23 cellular contexts compared by ENCODE assay signal in genomic region chr12:47422656-47423055, GRCh38.
DNase-seq lines count a peak whose midpoint lies in the region; ATAC-seq and TF ChIP-seq lines count a peak whose summit lies in the region.
"Had no signal": no experiment of that assay in that cellular context is flagged by ENCODE, and none has a peak within 500 bp of the region (broad histone marks: within the 10 kb centered on the region; RNA-seq: fewer than 3 reads in every experiment).

No MANE protein-coding gene starts in this region.

- H3K4me1 ChIP-seq in GM23248 (ENCODE audit: insufficient read depth) = peaks cover 19% of the 10 kb centered on the region
- H3K4me1 ChIP-seq in mesenchymal stem cell (ENCODE audit: control insufficient read depth, insufficient read depth, low read depth, low read length) = no peaks in the 10 kb centered on the region
- H3K4me1 ChIP-seq in osteoblast (ENCODE audit: insufficient read depth, low read length) = peaks cover 5% of the 10 kb centered on the region
- H3K4me1 ChIP-seq: Caco-2, SJCRH30 had no signal

- CTCF ChIA-PET in BJ (lab: Yijun Ruan, JAX) = no interaction called here
- CTCF ChIA-PET in activated CD4-positive, alpha-beta T cell treated with anti-CD3 and anti-CD28 coated beads, Interleukin-2, amount 10 ng/mL, durations not matched to agents 7 days and 5 days (lab: Charles Lee) = no interaction called here

- in situ Hi-C loops in GM23248 (cut with MboI) = no loop called here

- no peaks in the 10 kb centered on the region for H3K9me3 ChIP-seq in GM23248 (ENCODE audit: low read depth)
- no peaks in the 10 kb centered on the region for H3K9me3 ChIP-seq in mesenchymal stem cell (ENCODE audit: control insufficient read depth, low read length)
- no peaks in the 10 kb centered on the region for H3K9me3 ChIP-seq in osteoblast (ENCODE audit: low read depth, low read length)
- H3K9me3 ChIP-seq: Caco-2, SJCRH30 had no signal

- H2BK5ac ChIP-seq in mesenchymal stem cell (ENCODE audit: low read depth, low read length, poor library complexity, severe bottlenecking) = no peak overlapping the region

- no peaks in the 10 kb centered on the region for H3K36me3 ChIP-seq in BJ (ENCODE audit: control insufficient read depth, insufficient read depth, low read length)
- H3K36me3 ChIP-seq in GM23248 (ENCODE audit: low read depth) = no peaks in the 10 kb centered on the region
- no peaks in the 10 kb centered on the region for H3K36me3 ChIP-seq in mesenchymal stem cell (ENCODE audit: control insufficient read depth in 1 of 2, insufficient read depth in 2 of 2, low read depth in 1 of 2, low read length in 2 of 2)
- no peaks in the 10 kb centered on the region for H3K36me3 ChIP-seq in osteoblast (ENCODE audit: insufficient read depth, low read length)
- H3K36me3 ChIP-seq: SJCRH30 had no signal

- peak overlapping the region; percentile 73 for H3K4me3 Mint-ChIP-seq in activated T-helper 17 cell treated with anti-CD3 and anti-CD28 coated beads, Interleukin-2, amount 50 U/mL, for 72 hours
- H3K4me3 Mint-ChIP-seq in activated CD4-positive, alpha-beta T cell treated with anti-CD3 and anti-CD28 coated beads, Interleukin-2, amount 10 ng/mL, durations not matched to agents 7 days and 5 days = no peak overlapping the region

- H4K8ac ChIP-seq in mesenchymal stem cell (ENCODE audit: low read length) = no peak overlapping the region

- no peak overlapping the region for H3K23ac ChIP-seq in mesenchymal stem cell (ENCODE audit: low read length in 2 of 2)

- H3K79me2 ChIP-seq in GM23248 (ENCODE audit: insufficient read depth) (no peaks in the 10 kb centered on the region), osteoblast (ENCODE audit: insufficient read depth, low read length) (no peaks in the 10 kb centered on the region)

- ATAC-seq in activated T-helper 17 cell treated with anti-CD3 and anti-CD28 coated beads, Interleukin-2, amount 50 U/mL, for 72 hours (replicated peaks) = no peak
- ATAC-seq in activated CD4-positive, CD25-positive, alpha-beta regulatory T cell treated with anti-CD3 and anti-CD28 coated beads, Interleukin-2, amount 50 U/mL, for 24 hours = no peak
- ATAC-seq in HG03520 (IDR thresholded peaks at IDR 0.05; ENCODE audit: unreplicated experiment) = no peak
- ATAC-seq: HCT116, Right ventricle myocardium inferior, SK-N-SH treated with all-trans-retinoic acid at 6 μM for 48 hours had no signal

- H3K36me3 Mint-ChIP-seq in activated T-helper 17 cell treated with anti-CD3 and anti-CD28 coated beads, Interleukin-2, amount 50 U/mL, for 72 hours (ENCODE audit: low read depth) = peaks cover 49% of the 10 kb centered on the region
- peaks cover 3% of the 10 kb centered on the region for H3K36me3 Mint-ChIP-seq in activated CD4-positive, alpha-beta T cell treated with anti-CD3 and anti-CD28 coated beads, Interleukin-2, amount 10 ng/mL, durations not matched to agents 7 days and 5 days (ENCODE audit: low read depth)

- no peak overlapping the region for H2BK15ac ChIP-seq in mesenchymal stem cell (ENCODE audit: low read depth, poor library complexity, severe bottlenecking)

- H4K91ac ChIP-seq in mesenchymal stem cell (ENCODE audit: low read length) = no peak overlapping the region

- no peak overlapping the region for H3K18ac ChIP-seq in mesenchymal stem cell (ENCODE audit: low read depth in 1 of 2, low read length in 2 of 2)

- H3K4me1 Mint-ChIP-seq in activated T-helper 17 cell treated with anti-CD3 and anti-CD28 coated beads, Interleukin-2, amount 50 U/mL, for 72 hours = peaks cover 43% of the 10 kb centered on the region
- peaks cover 9% of the 10 kb centered on the region for H3K4me1 Mint-ChIP-seq in activated CD4-positive, alpha-beta T cell treated with anti-CD3 and anti-CD28 coated beads, Interleukin-2, amount 10 ng/mL, durations not matched to agents 7 days and 5 days

- H3K4me3 ChIP-seq in BJ (ENCODE audit: low read depth, low read length) = no peak overlapping the region
- no peak overlapping the region for H3K4me3 ChIP-seq in GM23248
- no peak overlapping the region for H3K4me3 ChIP-seq in mesenchymal stem cell (ENCODE audit: insufficient read depth in 1 of 2, low read depth in 1 of 2, low read length in 2 of 2)
- H3K4me3 ChIP-seq in osteoblast (ENCODE audit: insufficient read depth, low read length) = no peak overlapping the region
- H3K4me3 ChIP-seq: PC-9, SJCRH30 had no signal

- no peak overlapping the region for H2BK12ac ChIP-seq in mesenchymal stem cell (ENCODE audit: low read length in 2 of 2)

- H4K20me1 ChIP-seq in GM23248 (ENCODE audit: insufficient read depth) = no peaks in the 10 kb centered on the region
- H4K20me1 ChIP-seq in osteoblast (ENCODE audit: insufficient read depth, low read length) = no peaks in the 10 kb centered on the region

- no peak overlapping the region for H3K4ac ChIP-seq in mesenchymal stem cell (ENCODE audit: low read depth in 1 of 2, low read length in 2 of 2)

- POLR2A ChIA-PET in BJ (lab: Charles Lee) = no interaction called here
- POLR2A ChIA-PET in activated CD4-positive, alpha-beta T cell treated with anti-CD3 and anti-CD28 coated beads, Interleukin-2, amount 10 ng/mL, durations not matched to agents 7 days and 5 days (lab: Charles Lee) = no interaction called here

- H3K27me3 ChIP-seq in BJ (ENCODE audit: control insufficient read depth, insufficient read depth, low read length) = no peaks in the 10 kb centered on the region
- no peaks in the 10 kb centered on the region for H3K27me3 ChIP-seq in GM23248 (replicated peaks; ENCODE audit: insufficient read depth)
- H3K27me3 ChIP-seq in mesenchymal stem cell (ENCODE audit: control insufficient read depth in 1 of 2, insufficient read depth in 1 of 2, low read length in 2 of 2) = no peaks in the 10 kb centered on the region
- H3K27me3 ChIP-seq in osteoblast (ENCODE audit: insufficient read depth, low read length) = no peaks in the 10 kb centered on the region
- H3K27me3 ChIP-seq: SJCRH30 had no signal

- peaks cover 9% of the 10 kb centered on the region; the same call in 1 of the 2 replicates for H3F3A ChIP-seq in GM23248 (ENCODE audit: insufficient read depth)

- no peaks in the 10 kb centered on the region for H3K27me3 Mint-ChIP-seq in activated T-helper 17 cell treated with anti-CD3 and anti-CD28 coated beads, Interleukin-2, amount 50 U/mL, for 72 hours
- no peaks in the 10 kb centered on the region for H3K27me3 Mint-ChIP-seq in activated CD4-positive, alpha-beta T cell treated with anti-CD3 and anti-CD28 coated beads, Interleukin-2, amount 10 ng/mL, durations not matched to agents 7 days and 5 days

- no peaks in the 10 kb centered on the region for H3K79me1 ChIP-seq in mesenchymal stem cell (replicated peaks; ENCODE audit: low read length, poor library complexity, severe bottlenecking)

- H3K27ac Mint-ChIP-seq in activated T-helper 17 cell treated with anti-CD3 and anti-CD28 coated beads, Interleukin-2, amount 50 U/mL, for 72 hours = peak overlapping the region; percentile 35
- H3K27ac Mint-ChIP-seq in activated CD4-positive, alpha-beta T cell treated with anti-CD3 and anti-CD28 coated beads, Interleukin-2, amount 10 ng/mL, durations not matched to agents 7 days and 5 days = no peak overlapping the region

- H3K9me2 ChIP-seq in GM23248 (ENCODE audit: insufficient read depth) = no peaks in the 10 kb centered on the region

- 7 to 8% methylated on average over 2 of the region's 2 CpGs for WGBS in GM23248 (ENCODE audit: low coverage in 1 of 2, low lambda C conversion rate in 2 of 2, missing lambda C conversion rate in 2 of 2), 2 experiments
- WGBS in mesenchymal stem cell = 48% methylated on average over 1 of the region's 2 CpGs

- H2AK5ac ChIP-seq in mesenchymal stem cell (ENCODE audit: low read length, severe bottlenecking) = no peak overlapping the region

- peaks cover 6% of the 10 kb centered on the region for H3K9me3 Mint-ChIP-seq in activated T-helper 17 cell treated with anti-CD3 and anti-CD28 coated beads, Interleukin-2, amount 50 U/mL, for 72 hours
- peaks cover 5% of the 10 kb centered on the region for H3K9me3 Mint-ChIP-seq in activated CD4-positive, alpha-beta T cell treated with anti-CD3 and anti-CD28 coated beads, Interleukin-2, amount 10 ng/mL, durations not matched to agents 7 days and 5 days

- TF ChIP-seq CTCF in BJ (IDR thresholded peaks at IDR 0.05; ENCODE audit: insufficient read depth, low read depth, low read length) (no peak), osteoblast (IDR thresholded peaks at IDR 0.05; ENCODE audit: extremely low read depth, low read depth, low read length) (no peak)

- H3K4me2 ChIP-seq in GM23248 (ENCODE audit: unreplicated experiment) (no peak overlapping the region), mesenchymal stem cell (ENCODE audit: low read length, poor library complexity, severe bottlenecking) (no peak overlapping the region), osteoblast (ENCODE audit: insufficient read depth, low read length) (no peak overlapping the region)
- H3K4me2 ChIP-seq: PC-9 had no signal

- H3K9ac ChIP-seq in GM23248 (no peak overlapping the region), mesenchymal stem cell (ENCODE audit: low read length) (no peak overlapping the region)

- H3K27ac ChIP-seq in GM23248 (no peak overlapping the region), mesenchymal stem cell (ENCODE audit: low read length, poor library complexity, severe bottlenecking) (no peak overlapping the region), osteoblast (ENCODE audit: low read depth, low read length) (no peak overlapping the region)
- H3K27ac ChIP-seq: PC-9, SJCRH30 had no signal

- DNase-seq in BJ (ENCODE audit: low read depth) (peak; percentile 40), GM23248 (peak; percentile 53), mesenchymal stem cell (peak; percentile 13), osteoblast (ENCODE audit: insufficient read length, low spot score, missing footprints) (no peak)
- DNase-seq in activated CD4-positive, alpha-beta T cell treated with anti-CD3 and anti-CD28 coated beads, Interleukin-2, amount 10 ng/mL, durations not matched to agents 7 days and 5 days = no peak
- DNase-seq: AML-193; C1 segment of cervical spinal cord; Caco-2; CD4-positive, alpha-beta memory T cell; GF-D8; GOT3; Karpas-422; MV-4-11; NCI-H2029; NCI-H526 treated with DMSO at 0.1 percent for 48 hours; PC-9; SJCRH30 had no signal

- no peak overlapping the region for H3K14ac ChIP-seq in mesenchymal stem cell (ENCODE audit: low read length in 2 of 2)

- H2AFZ ChIP-seq in GM23248 = no peak overlapping the region
- H2AFZ ChIP-seq in mesenchymal stem cell (ENCODE audit: low read depth, low read length) = no peak overlapping the region
- no peak overlapping the region for H2AFZ ChIP-seq in osteoblast (ENCODE audit: low read length)
- H2AFZ ChIP-seq: PC-9 had no signal

- H2BK120ac ChIP-seq in mesenchymal stem cell (ENCODE audit: low read depth, low read length) = no peak overlapping the region

Comparison
In these comparisons a context has a peak if more than half of its experiments do, and no peak if none do; other contexts are left out.
1. DNase-seq: peak in BJ (single experiment), GM23248 (single experiment) and mesenchymal stem cell (single experiment); none in osteoblast (single experiment) and activated CD4-positive, alpha-beta T cell treated with anti-CD3 and anti-CD28 coated beads, Interleukin-2, amount 10 ng/mL, durations not matched to agents 7 days and 5 days (single experiment).